In the genomic region with DNA sequence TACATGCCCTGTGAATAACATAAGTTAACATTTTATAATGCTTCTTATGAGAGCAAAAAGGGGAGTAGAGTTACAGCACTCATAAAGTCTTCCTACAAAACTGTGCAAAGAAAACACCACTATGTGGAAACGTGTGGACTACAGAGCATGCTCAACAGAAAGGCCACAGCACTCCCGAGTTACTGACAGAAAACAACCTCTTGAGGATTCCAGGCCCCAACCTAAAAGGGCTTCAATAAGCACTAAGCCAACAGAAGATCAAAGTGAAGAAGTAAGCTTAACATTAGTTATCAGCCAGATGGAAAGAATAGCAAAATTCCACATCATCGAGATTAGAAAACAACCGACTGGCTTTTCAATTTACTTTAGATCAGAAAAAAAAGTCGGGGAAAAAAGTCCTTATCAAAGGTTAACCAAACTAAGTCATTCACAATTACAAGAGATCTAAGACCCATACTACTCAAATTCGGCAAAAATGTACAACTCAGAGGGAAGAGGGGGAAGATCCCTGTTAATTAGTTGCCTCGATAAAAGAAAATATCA, we compare ENCODE assay signal across 8 cellular contexts. TPM values are rescaled to one million over a fixed set of nuclear protein-coding genes. Genes with fewer than 3 reads are reported as not detected.
DNase-seq lines count a peak whose midpoint lies in the region; ATAC-seq and TF ChIP-seq lines count a peak whose summit lies in the region.

No MANE protein-coding gene starts in this region.

- no peaks in the 10 kb centered on the region for H3K27me3 ChIP-seq in breast epithelium
- no peaks in the 10 kb centered on the region for H3K27me3 ChIP-seq in lower lobe of right lung (ENCODE audit: low read depth)

- H3K4me1 ChIP-seq in breast epithelium: peaks cover 3 to 14% of the 10 kb centered on the region in 2 donors
- peaks cover 64% of the 10 kb centered on the region for H3K4me1 ChIP-seq in lower lobe of right lung

- H3K36me3 ChIP-seq in breast epithelium (no peaks in the 10 kb centered on the region), lower lobe of right lung (no peaks in the 10 kb centered on the region)

- peaks cover 48% of the 10 kb centered on the region for H3K4me1 Mint-ChIP-seq in type B pancreatic cell (ENCODE audit: unreplicated experiment)

- H3K9me3 Mint-ChIP-seq in type B pancreatic cell: no peaks in the 10 kb centered on the region

- H3K27ac ChIP-seq in breast epithelium: peak overlapping the region; percentile 99 to 100
- H3K27ac ChIP-seq in lower lobe of right lung: peak overlapping the region; percentile 95

- ATAC-seq in lower lobe of right lung: no peak
- no peak for ATAC-seq in GM21717 (IDR thresholded peaks at IDR 0.05; ENCODE audit: unreplicated experiment)

- no peaks in the 10 kb centered on the region for H3K36me3 Mint-ChIP-seq in type B pancreatic cell

- TF ChIP-seq POLR2A in breast epithelium (IDR thresholded peaks at IDR 0.05): no peak

- H3K27ac Mint-ChIP-seq in type B pancreatic cell: peak overlapping the region; percentile 99

- intact Hi-C loops in breast epithelium (cut with DNase I; ENCODE audit: low total_unique reads): no loop called here
- intact Hi-C loops in lower lobe of right lung (cut with DNase I): no loop called here

- H3K4me3 ChIP-seq in breast epithelium: peak overlapping the region; percentile 95 to 99 (median 97)
- peak overlapping the region; percentile 64 for H3K4me3 ChIP-seq in lower lobe of right lung

- no peak for TF ChIP-seq CTCF in breast epithelium (IDR thresholded peaks at IDR 0.05)
- no peak for TF ChIP-seq CTCF in lower lobe of right lung (IDR thresholded peaks at IDR 0.05)
- no peak for TF ChIP-seq CTCF in type B pancreatic cell (conservative IDR thresholded peaks at IDR 0.05)

- H3K4me3 Mint-ChIP-seq in type B pancreatic cell: peak overlapping the region; percentile 88

- DNase-seq in NCI-H2107 treated with DMSO at 0.1 percent for 48 hours (lab: John Stamatoyannopoulos, UW; ENCODE audit: unreplicated experiment) (peak; percentile 43), NCI-H2107 (lab: John Stamatoyannopoulos, UW) (no peak), MV-4-11 (lab: John Stamatoyannopoulos, UW) (peak; percentile 17), breast epithelium (ENCODE audit: low spot score in 2 of 2) (no peak), lower lobe of right lung (no peak), type B pancreatic cell (ENCODE audit: extremely low spot score, unreplicated experiment) (no peak), NCI-H187 treated with DMSO at 0.1 percent for 48 hours (lab: John Stamatoyannopoulos, UW) (no peak)

- H3K27me3 Mint-ChIP-seq in type B pancreatic cell: no peaks in the 10 kb centered on the region

- no peaks in the 10 kb centered on the region for H3K9me3 ChIP-seq in breast epithelium
- no peaks in the 10 kb centered on the region for H3K9me3 ChIP-seq in lower lobe of right lung

RNA-seq across cellular contexts. Expression of gene KBTBD2, which starts 1.5 kb away (rescaled TPM):
- 10 to 100 TPM; 36.7 to 55.9 (median 38.9) TPM for total RNA-seq in breast epithelium
- total RNA-seq in lower lobe of right lung: 35.1 TPM
- 20.6 and 32.3 TPM in 2 replicates for total RNA-seq in type B pancreatic cell (ENCODE audit: low replicate concordance)

Comparison
In these comparisons a context has a peak if more than half of its experiments do, and no peak if none do; other contexts are left out.
1. DNase-seq: peak in NCI-H2107 treated with DMSO at 0.1 percent for 48 hours (single experiment) and MV-4-11 (single experiment); none in NCI-H2107 (single experiment), breast epithelium (0 of 2), lower lobe of right lung (single experiment), type B pancreatic cell (single experiment) and NCI-H187 treated with DMSO at 0.1 percent for 48 hours (single experiment).